In genomic region chr11:106474274-106474673, GRCh38 we compare ENCODE assay signal across 28 cellular contexts.
"Had no signal": no experiment of that assay in that cellular context is flagged by ENCODE, and none has a peak within 500 bp of the region (broad histone marks: within the 10 kb centered on the region; RNA-seq: fewer than 3 reads in every experiment).

No MANE protein-coding gene starts in this region.

- H3K4me3 ChIP-seq: colonic mucosa, coronary artery, dorsolateral prefrontal cortex, esophagus muscularis mucosa, esophagus squamous epithelium, gastrocnemius medialis, gastroesophageal sphincter, heart left ventricle, heart right ventricle had no signal

- FAIRE-seq: colon, endometrium, endothelial cell of umbilical vein, frontal cortex had no signal

- H3K27ac ChIP-seq: colonic mucosa, coronary artery, dorsolateral prefrontal cortex, epithelial cell of prostate, esophagus muscularis mucosa, esophagus squamous epithelium, foreskin keratinocyte, gastrocnemius medialis, gastroesophageal sphincter, heart left ventricle, heart right ventricle had no signal

- H3K27ac Mint-ChIP-seq: dendritic cell treated with granulocyte-macrophage colony-stimulating factor and Interleukin-4, amounts not matched to agents 40 ng/mL and 50 ng/mL, for 4 days; effector memory CD8-positive, alpha-beta T cell; endodermal cell had no signal

- H3K27me3 Mint-ChIP-seq: dendritic cell treated with granulocyte-macrophage colony-stimulating factor and Interleukin-4, amounts not matched to agents 40 ng/mL and 50 ng/mL, for 4 days; effector memory CD8-positive, alpha-beta T cell had no signal

- H3K4me1 ChIP-seq: colonic mucosa, esophagus muscularis mucosa, foreskin keratinocyte, gastrocnemius medialis, gastroesophageal sphincter, heart right ventricle had no signal

- H3K4me3 Mint-ChIP-seq: dendritic cell treated with granulocyte-macrophage colony-stimulating factor and Interleukin-4, amounts not matched to agents 40 ng/mL and 50 ng/mL, for 4 days; effector memory CD8-positive, alpha-beta T cell; endodermal cell had no signal

- DNase-seq: colonic mucosa; cortex of kidney; dermis blood vessel endothelial cell; dorsolateral prefrontal cortex; effector CD4-positive, alpha-beta T cell; effector CD8-positive, alpha-beta T cell; effector memory CD4-positive, alpha-beta T cell; effector memory CD8-positive, alpha-beta T cell; endodermal cell; erythroblast; esophagus squamous epithelium; foreskin fibroblast; foreskin keratinocyte; foreskin melanocyte; gastrocnemius medialis; head of caudate nucleus; heart left ventricle; heart right ventricle had no signal

- H3K27me3 ChIP-seq: colonic mucosa, dorsolateral prefrontal cortex, esophagus muscularis mucosa, foreskin keratinocyte, gastrocnemius medialis, gastroesophageal sphincter, heart left ventricle, heart right ventricle had no signal

- ATAC-seq: effector memory CD8-positive, alpha-beta T cell; esophagus mucosa; foreskin keratinocyte; gastrocnemius medialis; gastroesophageal sphincter; heart left ventricle; heart right ventricle had no signal

- H3K36me3 ChIP-seq: colonic mucosa, esophagus muscularis mucosa, esophagus squamous epithelium, gastrocnemius medialis, gastroesophageal sphincter, heart left ventricle, heart right ventricle had no signal

- H3K9me3 ChIP-seq: colonic mucosa, gastrocnemius medialis had no signal
